ENCODE assay signal across 8 cellular contexts in the genomic region with DNA sequence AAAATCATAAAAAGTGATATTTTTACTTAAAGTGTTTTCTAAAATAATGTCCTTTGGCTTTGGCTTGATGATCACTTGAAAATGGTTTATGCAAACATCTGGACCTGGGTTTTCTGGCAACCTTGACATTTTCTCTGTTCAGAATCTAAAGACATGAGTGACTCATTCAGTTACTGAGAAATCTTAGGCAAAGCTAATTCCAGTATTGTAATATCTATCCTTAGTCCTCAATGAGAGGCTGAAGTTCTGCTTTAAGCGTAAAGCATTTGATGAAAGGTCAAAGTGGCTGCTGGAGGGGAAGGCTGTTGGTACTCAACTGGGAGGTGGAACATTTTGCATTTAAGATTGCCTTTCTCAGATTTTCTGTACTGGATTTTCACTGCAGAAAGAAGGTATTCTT. TPM values are rescaled to one million over a fixed set of nuclear protein-coding genes. Genes with fewer than 3 reads are reported as not detected.
DNase-seq lines count a peak whose midpoint lies in the region; ATAC-seq and TF ChIP-seq lines count a peak whose summit lies in the region.

No MANE protein-coding gene starts in this region.

- no TSS peak for BruUV-seq in Caco-2 (replicated peaks; lab: Mats Ljungman, UMichigan)

- H3K4me3 ChIP-seq in Caco-2 (ENCODE audit: low read depth, low read length) (no peak overlapping the region; the same call in 1 of the 2 replicates), neuron (ENCODE audit: low read length) (peak overlapping the region; percentile 100)

- no peaks in the 10 kb centered on the region for H3K27me3 ChIP-seq in Caco-2 (replicated peaks; ENCODE audit: control insufficient read depth, insufficient read depth, low read length)
- no peaks in the 10 kb centered on the region for H3K27me3 ChIP-seq in neuron (ENCODE audit: insufficient read depth, low read length)

- H2AFZ ChIP-seq in neuron (ENCODE audit: low read depth, low read length) = no peak overlapping the region

- no peaks in the 10 kb centered on the region for H3K27me3 Mint-ChIP-seq in Caco-2 (ENCODE audit: insufficient read depth, unreplicated experiment)

- no peaks in the 10 kb centered on the region for H3K36me3 ChIP-seq in Caco-2 (ENCODE audit: control insufficient read depth, insufficient read depth, low read length)
- H3K36me3 ChIP-seq in neuron (ENCODE audit: insufficient read depth, low read length) = no peaks in the 10 kb centered on the region

- DNase-seq in Caco-2 (no peak), NAMALWA (ENCODE audit: low spot score) (peak; percentile 39), dedifferentiated amniotic fluid mesenchymal stem cell (ENCODE audit: extremely low spot score) (peak; percentile 61), GM10248 (ENCODE audit: extremely low spot score) (no peak)

- intact Hi-C loops in Caco-2 (cut with micrococcal nuclease; ENCODE audit: unreplicated experiment) = no loop called here

- H3K4me3 Mint-ChIP-seq in Caco-2 (ENCODE audit: unreplicated experiment) = peak overlapping the region; percentile 94

- ATAC-seq in GM18519 (IDR thresholded peaks at IDR 0.05; ENCODE audit: low FRiP score, unreplicated experiment) = no peak
- ATAC-seq in HG03108 (IDR thresholded peaks at IDR 0.05; ENCODE audit: unreplicated experiment) = no peak
- ATAC-seq in HG02759 (IDR thresholded peaks at IDR 0.05; ENCODE audit: unreplicated experiment) = no peak

- TF ChIP-seq CTCF in Caco-2 (IDR thresholded peaks at IDR 0.05; ENCODE audit: insufficient read depth in 1 of 2, low read depth in 1 of 2, low read length in 1 of 2, severe bottlenecking in 1 of 2, unreplicated experiment in 1 of 2) (no peak), GM10248 (IDR thresholded peaks at IDR 0.05; ENCODE audit: control extremely low read depth, extremely low read depth, low read depth, missing control alignments) (no peak)

- POLR2A ChIA-PET in Caco-2 (lab: Charles Lee) = no interaction called here
- POLR2A ChIA-PET in GM10248 (lab: Yijun Ruan, JAX) = no interaction called here

- peaks cover 31% of the 10 kb centered on the region for H3K4me1 Mint-ChIP-seq in Caco-2 (ENCODE audit: low read depth, unreplicated experiment)

- peaks cover 9% of the 10 kb centered on the region for H3K36me3 Mint-ChIP-seq in Caco-2 (ENCODE audit: insufficient read depth, unreplicated experiment)

- H3K9me3 Mint-ChIP-seq in Caco-2 (ENCODE audit: unreplicated experiment) = no peaks in the 10 kb centered on the region

- CTCF ChIA-PET in Caco-2 (lab: Charles Lee) (no interaction called here), GM10248 (lab: Yijun Ruan, JAX) (interaction anchor here (1.1 to 2.8 kb wide), 4 partner anchors 9 to 19 kb away, joined by 3 to 10 read pairs (median 6); no protein-coding TSS in a partner anchor)

- H3K9me3 ChIP-seq in Caco-2 (no peaks in the 10 kb centered on the region), neuron (ENCODE audit: low read length) (peaks cover 5% of the 10 kb centered on the region)

- H3K27ac Mint-ChIP-seq in Caco-2 (ENCODE audit: unreplicated experiment) = peak overlapping the region; percentile 98

- 0 out of 2 replicates have a peak, but pooled peaks cover 6% of the 10 kb centered on the region for H3K4me1 ChIP-seq in Caco-2
- H3K4me1 ChIP-seq in neuron (ENCODE audit: insufficient read depth, low read length) = peaks cover 11% of the 10 kb centered on the region

RNA-seq across cellular contexts. Expression of a gene that starts 2.3 kb away (rescaled TPM):
- total RNA-seq in Caco-2 (2022) = 57.3 and 57.7 TPM in 2 replicates

Comparison
In these comparisons a context has a peak if more than half of its experiments do, and no peak if none do; other contexts are left out.
1. DNase-seq: peak in NAMALWA (single experiment) and dedifferentiated amniotic fluid mesenchymal stem cell (single experiment); none in Caco-2 (0 of 2) and GM10248 (single experiment).